In the genomic region with DNA sequence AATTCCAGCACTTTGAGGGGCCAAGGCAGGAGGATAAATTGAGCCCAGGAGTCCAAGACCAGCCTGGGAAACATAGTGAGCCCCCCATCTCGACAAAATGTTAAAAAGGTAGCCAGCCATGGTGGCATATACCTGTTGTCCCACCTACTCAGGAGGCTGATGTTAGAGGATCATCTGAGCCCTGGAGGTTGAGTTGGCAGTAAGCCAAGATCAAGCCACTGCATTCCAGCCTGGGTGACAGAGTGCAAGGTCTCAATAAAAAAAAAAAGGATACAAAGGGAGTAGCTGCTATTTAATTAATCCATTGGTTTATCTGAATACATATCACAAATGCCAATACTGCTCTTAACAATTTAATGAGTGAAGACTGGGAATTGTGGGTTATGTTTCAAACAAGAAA, we compare ENCODE assay signal across 8 cellular contexts.
"Had no signal": no experiment of that assay in that cellular context is flagged by ENCODE, and none has a peak within 500 bp of the region (broad histone marks: within the 10 kb centered on the region; RNA-seq: fewer than 3 reads in every experiment).

No MANE protein-coding gene starts in this region.

- ATAC-seq: GM12878 had no signal

- FAIRE-seq: G401.6, GM12891, GM12892, GM18507, GM19239 had no signal

- DNase-seq: GDM1, GF-D8 had no signal

- H3K4me3 ChIP-seq: GM12878 had no signal
